Comparison of ENCODE assay signal across 22 cellular contexts in the genomic region with DNA sequence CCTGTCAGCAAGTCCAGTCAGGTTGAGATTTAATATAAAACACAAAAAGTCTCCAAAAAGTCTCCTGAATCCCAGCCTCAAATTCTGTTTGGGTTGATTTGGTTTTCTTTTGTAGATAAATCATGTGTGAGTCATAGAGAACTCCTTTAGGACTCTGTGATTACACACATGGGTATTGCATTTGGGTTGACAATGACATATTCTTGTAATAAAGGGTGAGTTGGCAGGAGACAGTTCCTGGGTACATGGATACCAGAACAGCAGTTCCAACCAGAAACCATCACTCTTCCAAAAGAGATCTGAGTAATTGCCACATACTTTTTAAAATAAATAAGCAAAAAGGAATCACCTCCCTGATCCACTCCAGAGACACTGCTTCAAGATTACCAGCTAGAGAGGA. TPM values are rescaled to one million over a fixed set of nuclear protein-coding genes. Genes with fewer than 3 reads are reported as not detected.
A peak's percentile ranks its signal among the peaks of the same experiment; 100 is the strongest.
DNase-seq lines count a peak whose midpoint lies in the region; ATAC-seq and TF ChIP-seq lines count a peak whose summit lies in the region.
"Had no signal": no experiment of that assay in that cellular context is flagged by ENCODE, and none has a peak within 500 bp of the region (broad histone marks: within the 10 kb centered on the region; RNA-seq: fewer than 3 reads in every experiment).

No MANE protein-coding gene starts in this region.

- H3K27ac ChIP-seq in CD8-positive, alpha-beta T cell (ENCODE audit: low read depth, low read length) = no peak overlapping the region
- H3K27ac ChIP-seq: adrenal gland; BLaER1 treated with 17β-estradiol and CSF1 and Interleukin-3, amounts not matched to agents 10 nM and 100 nM; gastrocnemius medialis; pancreas; right lobe of liver had no signal

- peak overlapping the region; percentile 28 for H3K27ac Mint-ChIP-seq in CD8-positive, alpha-beta T cell
- peak overlapping the region in 4 of 10 donors; percentile 25 to 85 (median 58) for H3K27ac Mint-ChIP-seq in naive thymus-derived CD8-positive, alpha-beta T cell
- H3K27ac Mint-ChIP-seq: activated T-helper 1 cell treated with anti-CD3 and anti-CD28 coated beads, Interleukin-12 subunit alpha, Interleukin-12 subunit beta, Interleukin-2, Interleukin-4 antibody, amounts not matched to agents 30 ng/mL and 10 ng/mL and 1 ng/mL, durations not matched to agents 14 hours and 24 hours and 36 hours; natural killer cell treated with Interleukin-12 subunit alpha and Interleukin-12 subunit beta and Interleukin-15 and Interleukin-18, amount 100 ng/mL, for 72 hours; T-helper 1 cell treated with Interleukin-12 subunit alpha and Interleukin-12 subunit beta and Interleukin-4 antibody, amounts not matched to agents 30 μg/mL and 1 μg/mL, for 36 hours had no signal

- no peaks in the 10 kb centered on the region for H3K27me3 ChIP-seq in CD8-positive, alpha-beta T cell (ENCODE audit: insufficient read depth, low read length)
- H3K27me3 ChIP-seq: BLaER1 treated with 17β-estradiol and CSF1 and Interleukin-3, amounts not matched to agents 10 nM and 100 nM; right lobe of liver had no signal

- no peak for TF ChIP-seq CTCF in CD8-positive, alpha-beta T cell (IDR thresholded peaks at IDR 0.05)

- no peak overlapping the region for H3K4me3 ChIP-seq in CD8-positive, alpha-beta T cell (ENCODE audit: low read depth, low read length)
- H3K4me3 ChIP-seq: adrenal gland; BLaER1 treated with 17β-estradiol and CSF1 and Interleukin-3, amounts not matched to agents 10 nM and 100 nM; gastrocnemius medialis; pancreas; right lobe of liver had no signal

- H3K9me3 ChIP-seq in CD8-positive, alpha-beta T cell (ENCODE audit: low read length) = no peaks in the 10 kb centered on the region
- H3K9me3 ChIP-seq: adrenal gland; BLaER1 treated with 17β-estradiol and CSF1 and Interleukin-3, amounts not matched to agents 10 nM and 100 nM; gastrocnemius medialis; pancreas; right lobe of liver had no signal

- peaks cover 69% of the 10 kb centered on the region for H3K4me1 Mint-ChIP-seq in CD8-positive, alpha-beta T cell (ENCODE audit: low read depth)
- peaks cover 3 to 73% (median 40%) of the 10 kb centered on the region in 4 donors for H3K4me1 Mint-ChIP-seq in naive thymus-derived CD8-positive, alpha-beta T cell
- H3K4me1 Mint-ChIP-seq: central memory CD8-positive, alpha-beta T cell had no signal

- intact Hi-C loops in CD8-positive, alpha-beta T cell (cut with DNase I, micrococcal nuclease) = no loop called here

- no peaks in the 10 kb centered on the region for H3K36me3 ChIP-seq in CD8-positive, alpha-beta T cell (ENCODE audit: insufficient read depth, low read length)
- H3K36me3 ChIP-seq: adrenal gland; BLaER1 treated with 17β-estradiol and CSF1 and Interleukin-3, amounts not matched to agents 10 nM and 100 nM; gastrocnemius medialis; pancreas; right lobe of liver had no signal

- CTCF ChIA-PET in CD8-positive, alpha-beta T cell (lab: Charles Lee) = interaction anchor here (0.5 to 1.7 kb wide), 3 partner anchors 8 to 379 kb away, joined by 3 to 11 read pairs (median 3); a partner anchor contains a TSS

- ATAC-seq in CD8-positive, alpha-beta T cell = no peak
- ATAC-seq in naive thymus-derived CD8-positive, alpha-beta T cell = no peak
- no peak for ATAC-seq in HG03469 (IDR thresholded peaks at IDR 0.05; ENCODE audit: unreplicated experiment)
- ATAC-seq: gastrocnemius medialis; natural killer cell treated with Interleukin-12 subunit alpha and Interleukin-12 subunit beta and Interleukin-15 and Interleukin-18, amount 100 ng/mL, for 72 hours; pancreas; right lobe of liver had no signal

- no peak for DNase-seq in CD8-positive, alpha-beta T cell
- DNase-seq in GM04503 (ENCODE audit: low read depth) (peak; percentile 1), RPMI7951 (ENCODE audit: low read depth) (peak; percentile 12), midbrain (lab: John Stamatoyannopoulos, UW) (no peak), NOMO-1 (lab: John Stamatoyannopoulos, UW; ENCODE audit: unreplicated experiment in 2 of 2) (no peak)
- no peak for DNase-seq in naive thymus-derived CD8-positive, alpha-beta T cell
- DNase-seq: adrenal gland; gastrocnemius medialis; kidney glomerular epithelial cell; mesendoderm; NCI-H1417 treated with DMSO at 0.1 percent for 48 hours; NCI-H524 treated with DMSO at 0.1 percent for 48 hours; pancreas; right lobe of liver; SHP77 treated with DMSO at 0.1 percent for 48 hours; stimulated activated naive CD4-positive, alpha-beta T cell treated with Interleukin-2 at 50 U/mL for 16 hours had no signal

- H3K4me1 ChIP-seq in CD8-positive, alpha-beta T cell (ENCODE audit: insufficient read depth, low read length) = peaks cover 65% of the 10 kb centered on the region
- H3K4me1 ChIP-seq: adrenal gland, gastrocnemius medialis, pancreas, right lobe of liver had no signal

- H3K36me3 Mint-ChIP-seq in CD8-positive, alpha-beta T cell = peaks cover under 1% of the 10 kb centered on the region
- H3K36me3 Mint-ChIP-seq in naive thymus-derived CD8-positive, alpha-beta T cell = peaks cover 0 to 5% (median 0%) of the 10 kb centered on the region in 3 donors
- H3K36me3 Mint-ChIP-seq: natural killer cell treated with Interleukin-12 subunit alpha and Interleukin-12 subunit beta and Interleukin-15 and Interleukin-18, amount 100 ng/mL, for 72 hours had no signal

- no peaks in the 10 kb centered on the region for H3K27me3 Mint-ChIP-seq in CD8-positive, alpha-beta T cell (ENCODE audit: low read depth)
- H3K27me3 Mint-ChIP-seq in naive thymus-derived CD8-positive, alpha-beta T cell = no peaks in the 10 kb centered on the region

- H3K4me3 Mint-ChIP-seq in CD8-positive, alpha-beta T cell = no peak overlapping the region
- peak overlapping the region in 6 of 10 donors; percentile 5 to 24 (median 14) for H3K4me3 Mint-ChIP-seq in naive thymus-derived CD8-positive, alpha-beta T cell
- H3K4me3 Mint-ChIP-seq: activated T-helper 1 cell treated with anti-CD3 and anti-CD28 coated beads, Interleukin-12 subunit alpha, Interleukin-12 subunit beta, Interleukin-2, Interleukin-4 antibody, amounts not matched to agents 30 ng/mL and 10 ng/mL and 1 ng/mL, durations not matched to agents 14 hours and 24 hours and 36 hours; central memory CD8-positive, alpha-beta T cell; natural killer cell treated with Interleukin-12 subunit alpha and Interleukin-12 subunit beta and Interleukin-15 and Interleukin-18, amount 100 ng/mL, for 72 hours; T-helper 1 cell treated with Interleukin-12 subunit alpha and Interleukin-12 subunit beta and Interleukin-4 antibody, amounts not matched to agents 30 μg/mL and 1 μg/mL, for 36 hours had no signal

- H3K9me3 Mint-ChIP-seq in CD8-positive, alpha-beta T cell = no peaks in the 10 kb centered on the region
- H3K9me3 Mint-ChIP-seq in naive thymus-derived CD8-positive, alpha-beta T cell = no peaks in the 10 kb centered on the region
- H3K9me3 Mint-ChIP-seq: activated T-helper 1 cell treated with anti-CD3 and anti-CD28 coated beads, Interleukin-12 subunit alpha, Interleukin-12 subunit beta, Interleukin-2, Interleukin-4 antibody, amounts not matched to agents 30 ng/mL and 10 ng/mL and 1 ng/mL, durations not matched to agents 14 hours and 24 hours and 36 hours; central memory CD8-positive, alpha-beta T cell; natural killer cell treated with Interleukin-12 subunit alpha and Interleukin-12 subunit beta and Interleukin-15 and Interleukin-18, amount 100 ng/mL, for 72 hours; T-helper 1 cell treated with Interleukin-12 subunit alpha and Interleukin-12 subunit beta and Interleukin-4 antibody, amounts not matched to agents 30 μg/mL and 1 μg/mL, for 36 hours had no signal

- POLR2A ChIA-PET in CD8-positive, alpha-beta T cell (lab: Charles Lee) = interaction anchor here (1.9 kb wide), 1 partner anchor 142 kb away, joined by 8 read pairs; a partner anchor contains a TSS
- POLR2A ChIA-PET in naive thymus-derived CD8-positive, alpha-beta T cell (lab: Charles Lee) = no interaction called here

RNA-seq across cellular contexts. Expression of a gene that starts 8.9 kb away (rescaled TPM):
- 1 to 10 TPM; 5.2 to 5.7 TPM for total RNA-seq in CD8-positive, alpha-beta T cell
- not detected in 2 replicates for total RNA-seq in RPMI7951 (2014; rRNA removed; shearing (Covaris generic))
- total RNA-seq in naive thymus-derived CD8-positive, alpha-beta T cell = 1 to 10 TPM; 5.9 to 8.6 TPM
- polyA plus RNA-seq in naive thymus-derived CD8-positive, alpha-beta T cell = 10 to 100 TPM; 10.9 to 17.1 (median 11.2) TPM
- total RNA-seq: activated T-helper 1 cell treated with anti-CD3 and anti-CD28 coated beads, Interleukin-12 subunit alpha, Interleukin-12 subunit beta, Interleukin-2, Interleukin-4 antibody, amounts not matched to agents 30 ng/mL and 10 ng/mL and 1 ng/mL, durations not matched to agents 14 hours and 24 hours and 36 hours; natural killer cell treated with Interleukin-12 subunit alpha and Interleukin-12 subunit beta and Interleukin-15 and Interleukin-18, amount 100 ng/mL, for 72 hours had no signal

RNA-seq across cellular contexts. Expression of a gene that starts 32.9 kb away (rescaled TPM):
- total RNA-seq in CD8-positive, alpha-beta T cell = 1 to 10 TPM; 7.2 to 8.0 TPM
- total RNA-seq in RPMI7951 (2014; rRNA removed; shearing (Covaris generic)) = not detected in 2 replicates
- 1 to 10 TPM; 4.1 to 5.1 TPM for total RNA-seq in naive thymus-derived CD8-positive, alpha-beta T cell
- 1 to 10 TPM in 2 of 3 donors, under 1 TPM in 1; 0.81 to 3.1 (median 1.1) TPM for polyA plus RNA-seq in naive thymus-derived CD8-positive, alpha-beta T cell
- total RNA-seq: activated T-helper 1 cell treated with anti-CD3 and anti-CD28 coated beads, Interleukin-12 subunit alpha, Interleukin-12 subunit beta, Interleukin-2, Interleukin-4 antibody, amounts not matched to agents 30 ng/mL and 10 ng/mL and 1 ng/mL, durations not matched to agents 14 hours and 24 hours and 36 hours had no signal

Comparison
In these comparisons a context has a peak if more than half of its experiments do, and no peak if none do; other contexts are left out.
1. DNase-seq: peak in GM04503 (single experiment) and RPMI7951 (single experiment); none in CD8-positive, alpha-beta T cell (0 of 7), naive thymus-derived CD8-positive, alpha-beta T cell (0 of 10), midbrain (single experiment) and NOMO-1 (0 of 2).